ENCODE assay signal across 15 cellular contexts in the genomic region with DNA sequence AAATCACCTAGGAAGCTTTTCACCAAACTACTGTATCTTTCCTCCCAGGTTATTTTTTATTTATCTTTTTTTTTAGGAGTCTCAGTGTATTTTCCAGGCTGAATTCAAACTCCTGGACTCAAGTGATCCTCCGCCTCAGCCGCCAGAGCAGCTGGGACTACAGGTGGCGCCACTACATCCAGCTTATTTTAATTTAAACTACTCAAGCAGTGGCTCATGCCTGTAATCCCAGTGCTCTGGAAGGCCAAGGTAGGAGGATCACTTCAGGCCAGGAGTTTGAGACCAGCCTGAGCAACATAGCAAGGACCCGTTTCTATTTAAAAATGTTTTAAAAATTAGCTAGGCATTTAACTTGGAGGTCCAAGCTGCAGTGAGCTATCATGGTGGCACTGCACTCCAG. TPM values are rescaled to one million over a fixed set of nuclear protein-coding genes. Genes with fewer than 3 reads are reported as not detected.
DNase-seq lines count a peak whose midpoint lies in the region; ATAC-seq and TF ChIP-seq lines count a peak whose summit lies in the region.
"Had no signal": no experiment of that assay in that cellular context is flagged by ENCODE, and none has a peak within 500 bp of the region (broad histone marks: within the 10 kb centered on the region; RNA-seq: fewer than 3 reads in every experiment).

No MANE protein-coding gene starts in this region.

- no peak overlapping the region for H3K4me3 ChIP-seq in cardiac muscle cell
- no peak overlapping the region for H3K4me3 ChIP-seq in heart left ventricle
- H3K4me3 ChIP-seq in Panc1 (ENCODE audit: low read depth in 2 of 2, low read length in 2 of 2) = no peak overlapping the region
- H3K4me3 ChIP-seq in esophagus squamous epithelium = no peak overlapping the region
- H3K4me3 ChIP-seq: thyroid gland had no signal

- POLR2A ChIA-PET in Panc1 (lab: Charles Lee) = no interaction called here

- H3K9me3 ChIP-seq in cardiac muscle cell (ENCODE audit: low read depth) = no peaks in the 10 kb centered on the region
- no peaks in the 10 kb centered on the region for H3K9me3 ChIP-seq in heart left ventricle
- no peaks in the 10 kb centered on the region for H3K9me3 ChIP-seq in Panc1 (ENCODE audit: control insufficient read depth, insufficient read depth, low read depth, low read length)
- no peaks in the 10 kb centered on the region for H3K9me3 ChIP-seq in esophagus squamous epithelium
- H3K9me3 ChIP-seq: thyroid gland had no signal

- TF ChIP-seq POLR2A in heart left ventricle (IDR thresholded peaks at IDR 0.05) (no peak), esophagus squamous epithelium (IDR thresholded peaks at IDR 0.05) (no peak)

- H3K4me1 ChIP-seq in cardiac muscle cell (ENCODE audit: low read depth) (peaks cover 50% of the 10 kb centered on the region), heart left ventricle (no peaks in the 10 kb centered on the region), Panc1 (ENCODE audit: control insufficient read depth, insufficient read depth, low read length) (no peaks in the 10 kb centered on the region), esophagus squamous epithelium (peaks cover 0 to 9% (median 0%) of the 10 kb centered on the region in 3 donors)

- no peak overlapping the region for H3K27ac ChIP-seq in cardiac muscle cell
- no peak overlapping the region for H3K27ac ChIP-seq in heart left ventricle
- H3K27ac ChIP-seq in Panc1 (ENCODE audit: low read length) = no peak overlapping the region
- no peak overlapping the region for H3K27ac ChIP-seq in esophagus squamous epithelium
- H3K27ac ChIP-seq: thyroid gland had no signal

- H3K36me3 ChIP-seq in cardiac muscle cell (no peaks in the 10 kb centered on the region), heart left ventricle (no peaks in the 10 kb centered on the region), Panc1 (ENCODE audit: control insufficient read depth, insufficient read depth, low read length) (no peaks in the 10 kb centered on the region), esophagus squamous epithelium (no peaks in the 10 kb centered on the region)
- H3K36me3 ChIP-seq: thyroid gland had no signal

- BruUV-seq in Panc1 (replicated peaks; lab: Mats Ljungman, UMichigan) = no TSS peak

- CTCF ChIA-PET in Panc1 (lab: Charles Lee) = no interaction called here

- in situ Hi-C loops in Panc1 (cut with HindIII; ENCODE audit: low pct_unique_long_range_greater_than_20kb, low sequenced_read_pairs) = no loop called here

- ATAC-seq in heart left ventricle = no peak
- ATAC-seq in Panc1 = no peak

- intact Hi-C loops in heart left ventricle (cut with DNase I) = no loop called here
- intact Hi-C loops in Panc1 (cut with micrococcal nuclease; ENCODE audit: unreplicated experiment) = no loop called here
- intact Hi-C loops in esophagus squamous epithelium (cut with DNase I) = no loop called here

- H3K27me3 ChIP-seq in cardiac muscle cell = no peaks in the 10 kb centered on the region
- no peaks in the 10 kb centered on the region for H3K27me3 ChIP-seq in heart left ventricle
- H3K27me3 ChIP-seq in Panc1 (ENCODE audit: control insufficient read depth, insufficient read depth, low read length) = no peaks in the 10 kb centered on the region; the same call in 1 of the 2 replicates
- no peaks in the 10 kb centered on the region for H3K27me3 ChIP-seq in esophagus squamous epithelium
- H3K27me3 ChIP-seq: thyroid gland had no signal

- WGBS in heart left ventricle, 4 donors = 95 to 98% (median 96%) methylated on average over 4 of the region's 4 CpGs
- 82 to 93% methylated on average over 4 of the region's 4 CpGs for WGBS in esophagus squamous epithelium, 2 donors

- DNase-seq in cardiac muscle cell (ENCODE audit: low read depth in 1 of 2, low spot score in 1 of 2) (no peak), heart left ventricle (no peak), Panc1 (ENCODE audit: low read depth, low spot score) (no peak), dermis blood vessel endothelial cell (peak; percentile 5), T-helper 1 cell (no peak), superior temporal gyrus (ENCODE audit: extremely low spot score) (no peak), DMS153 (lab: John Stamatoyannopoulos, UW) (no peak), esophagus squamous epithelium (lab: John Stamatoyannopoulos, UW) (no peak)
- DNase-seq: activated CD4-positive, alpha-beta T cell treated with anti-CD3 and anti-CD28 coated beads, Interleukin-2, amount 10 ng/mL, durations not matched to agents 7 days and 5 days; activated effector memory CD4-positive, alpha-beta T cell treated with anti-CD3 and anti-CD28 coated beads, Interleukin-2, amount 50 U/mL, for 16 hours; EL; IMR-90; NCI-H1417; thyroid gland had no signal

- TF ChIP-seq CTCF in cardiac muscle cell (IDR thresholded peaks at IDR 0.05; ENCODE audit: low read depth, low read length) (peak; percentile 22), heart left ventricle (IDR thresholded peaks at IDR 0.05) (no peak), Panc1 (IDR thresholded peaks at IDR 0.05) (peak; percentile 32), esophagus squamous epithelium (IDR thresholded peaks at IDR 0.05) (no peak)

RNA-seq across cellular contexts. Expression of a gene that starts 37.8 kb away (rescaled TPM):
- total RNA-seq in cardiac muscle cell = 67.2 and 70.3 TPM in 2 replicates
- 45.8 and 69.1 TPM in 2 replicates for polyA plus RNA-seq in cardiac muscle cell
- total RNA-seq in heart left ventricle = 1 to 10 TPM in 5 of 9 donors, under 1 TPM in 3, not detected in 1; 0.16 to 3.0 (median 1.9) TPM
- polyA plus RNA-seq in heart left ventricle = under 1 TPM; 0.08 to 0.57 TPM
- 0.54 TPM for total RNA-seq in Panc1 (2021; ENCODE audit: unreplicated experiment)
- 0.21 TPM for polyA plus RNA-seq in Panc1 (2012; ENCODE audit: insufficient read length)
- total RNA-seq in dermis blood vessel endothelial cell = 0.68 and 0.84 TPM in 2 replicates
- 10 to 100 TPM in 2 of 4 donors, 1 to 10 TPM in 2; 8.0 to 13.9 (median 10.1) TPM for total RNA-seq in esophagus squamous epithelium
- polyA plus RNA-seq: endothelial cell of umbilical vein had no signal

Comparison
In these comparisons a context has a peak if more than half of its experiments do, and no peak if none do; other contexts are left out.
1. CTCF ChIP-seq: peak in cardiac muscle cell (single experiment) and Panc1 (single experiment); none in heart left ventricle (0 of 12) and esophagus squamous epithelium (0 of 6).